6 cellular contexts compared by ENCODE assay signal in the genomic region with DNA sequence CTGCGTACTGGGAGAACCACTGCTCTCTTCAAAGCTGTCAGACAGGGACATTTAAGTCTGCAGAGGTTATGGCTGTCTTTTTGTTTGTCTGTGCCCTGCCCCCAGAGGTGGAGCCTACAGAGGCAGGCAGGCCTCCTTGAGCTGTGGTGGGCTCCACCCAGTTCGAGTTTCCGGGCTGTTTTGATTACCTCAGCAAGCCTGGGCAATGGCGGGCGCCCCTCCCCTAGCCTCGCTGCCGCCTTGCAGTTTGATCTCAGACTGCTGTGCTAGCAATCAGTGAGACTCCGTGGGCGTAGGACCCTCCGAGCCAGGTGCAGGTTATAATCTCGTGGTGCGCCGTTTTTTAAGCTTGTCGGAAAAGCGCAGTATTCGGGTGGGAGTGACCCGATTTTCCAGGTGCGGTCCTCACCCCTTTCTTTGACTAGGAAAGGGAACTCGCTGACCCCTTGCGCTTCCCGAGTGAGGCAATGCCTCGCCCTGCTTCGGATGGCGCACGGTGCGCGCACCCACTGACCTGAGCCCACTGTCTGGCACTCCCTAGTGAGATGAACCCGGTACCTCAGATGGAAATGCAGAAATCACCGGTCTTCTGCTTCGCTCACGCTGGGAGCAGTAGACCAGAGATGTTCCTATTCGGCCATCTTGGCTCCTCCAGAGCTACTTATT. TPM values are rescaled to one million over a fixed set of nuclear protein-coding genes. Genes with fewer than 3 reads are reported as not detected.
"Had no signal": no experiment of that assay in that cellular context is flagged by ENCODE, and none has a peak within 500 bp of the region (broad histone marks: within the 10 kb centered on the region; RNA-seq: fewer than 3 reads in every experiment).

No MANE protein-coding gene starts in this region.

RNA-seq across cellular contexts. Expression of gene MDFIC2, which starts 21.9 kb away (rescaled TPM):
- total RNA-seq: GM23338, H1, H9, HepG2, HT-29 had no signal
- polyA plus RNA-seq: GM23338, H1, HepG2, IgD-negative memory B cell had no signal
